Comparison of ENCODE assay signal across 17 cellular contexts in the genomic region with DNA sequence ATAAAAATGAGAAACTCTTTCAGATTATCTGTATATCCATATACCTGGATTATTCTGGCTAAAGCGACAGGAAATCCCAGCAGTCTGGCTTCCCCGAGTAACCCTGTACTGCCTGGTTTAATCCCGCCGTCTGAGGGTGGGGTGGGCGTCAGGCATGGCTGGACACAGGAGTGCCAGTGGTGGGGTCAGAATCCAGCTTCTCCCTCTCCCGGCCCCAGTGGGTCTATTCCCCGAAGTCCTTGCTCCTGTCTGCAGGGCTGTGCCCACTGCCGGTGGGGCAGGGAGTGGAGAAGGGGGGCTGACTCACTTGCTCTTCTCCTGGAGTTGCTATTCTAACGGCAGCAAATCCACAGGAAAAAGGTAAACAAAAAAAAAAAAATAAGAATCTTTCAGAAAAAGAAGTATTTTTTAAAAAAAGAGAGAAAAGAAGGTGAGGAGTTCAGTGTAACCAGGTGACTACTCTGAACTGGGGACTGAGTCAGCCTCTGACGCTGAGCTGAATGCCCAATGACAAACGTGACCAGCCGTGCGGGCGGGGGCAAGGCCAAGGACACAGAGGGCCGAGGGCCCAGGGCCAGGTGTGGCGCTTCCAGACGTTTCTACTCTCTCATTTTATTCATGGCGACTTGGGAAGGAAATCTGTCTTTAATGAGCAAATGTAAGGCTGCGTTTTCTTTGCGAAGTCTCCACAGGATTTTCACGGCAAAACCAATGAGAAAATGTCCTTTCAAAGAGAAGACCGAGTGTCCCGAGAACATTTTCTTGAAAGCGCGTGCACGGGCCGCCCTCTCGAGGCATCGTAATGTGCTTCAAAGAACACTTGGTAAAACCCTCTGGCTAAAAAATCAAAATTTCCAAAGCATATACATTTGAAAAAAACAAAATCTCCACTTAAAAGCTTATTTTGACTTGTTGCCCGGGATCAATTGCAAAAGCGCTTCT. TPM values are rescaled to one million over a fixed set of nuclear protein-coding genes. Genes with fewer than 3 reads are reported as not detected.
DNase-seq lines count a peak whose midpoint lies in the region; ATAC-seq lines count a peak whose summit lies in the region.
"Had no signal": no experiment of that assay in that cellular context is flagged by ENCODE, and none has a peak within 500 bp of the region (broad histone marks: within the 10 kb centered on the region; RNA-seq: fewer than 3 reads in every experiment).

No MANE protein-coding gene starts in this region.

- ATAC-seq in sciatic nerve: peak; percentile 5
- ATAC-seq: A549 had no signal

- DNase-seq in G401 (ENCODE audit: low spot score) (peak; percentile 13), sciatic nerve (ENCODE audit: low spot score) (no peak), SW480 (ENCODE audit: low spot score) (no peak), HPDE6-E6E7 (ENCODE audit: extremely low spot score) (no peak), OCI-M1 (lab: John Stamatoyannopoulos, UW) (no peak), AG08396 (ENCODE audit: low spot score) (no peak)
- DNase-seq: Calu3; CD4-positive, CD25-positive, alpha-beta regulatory T cell; KBM-7; NCI-H226; NCI-H526 had no signal

- no peaks in the 10 kb centered on the region for H3K27me3 ChIP-seq in layer of hippocampus (ENCODE audit: control insufficient read depth, insufficient read depth, low read length)

- intact Hi-C loops in sciatic nerve (cut with DNase I): no loop called here

- H3K27ac ChIP-seq in cingulate gyrus (ENCODE audit: low read depth, low read length) (peak overlapping the region; percentile 29), layer of hippocampus (ENCODE audit: low read depth, low read length) (peak overlapping the region; percentile 69)
- H3K27ac ChIP-seq: A549, HL-60, RWPE1 had no signal

- in situ Hi-C loops in G401 (cut with HindIII; ENCODE audit: low sequenced_read_pairs): no loop called here

RNA-seq across cellular contexts. Expression of gene FOXF1, which starts 20.2 kb away (rescaled TPM):
- 0.06 TPM in 1 of 2 replicates, not detected in the other for total RNA-seq in G401 (2014; rRNA removed; shearing (Covaris generic))
- 0.45 TPM for total RNA-seq in sciatic nerve
- total RNA-seq: Calu3; CD4-positive, CD25-positive, alpha-beta regulatory T cell; OCI-LY7 had no signal

RNA-seq across cellular contexts. Expression of gene MTHFSD, which starts 24.5 kb away (rescaled TPM):
- 8.2 and 10.1 TPM in 2 replicates for total RNA-seq in G401 (2014; rRNA removed; shearing (Covaris generic))
- 19.2 TPM for total RNA-seq in sciatic nerve

RNA-seq across cellular contexts. Expression of gene FOXC2, which starts 36.1 kb away (rescaled TPM):
- total RNA-seq in G401 (2014; rRNA removed; shearing (Covaris generic)): 7.0 and 7.6 TPM in 2 replicates
- 20.0 TPM for total RNA-seq in sciatic nerve
- total RNA-seq: CD4-positive, CD25-positive, alpha-beta regulatory T cell; OCI-LY7 had no signal

RNA-seq across cellular contexts. Expression of gene FOXL1, which starts 47.8 kb away (rescaled TPM):
- 1.5 and 3.1 TPM in 2 replicates for total RNA-seq in G401 (2014; rRNA removed; shearing (Covaris generic))
- total RNA-seq in sciatic nerve: 7.5 TPM
- total RNA-seq: CD4-positive, CD25-positive, alpha-beta regulatory T cell had no signal
